9 cellular contexts compared by ENCODE assay signal in the genomic region with DNA sequence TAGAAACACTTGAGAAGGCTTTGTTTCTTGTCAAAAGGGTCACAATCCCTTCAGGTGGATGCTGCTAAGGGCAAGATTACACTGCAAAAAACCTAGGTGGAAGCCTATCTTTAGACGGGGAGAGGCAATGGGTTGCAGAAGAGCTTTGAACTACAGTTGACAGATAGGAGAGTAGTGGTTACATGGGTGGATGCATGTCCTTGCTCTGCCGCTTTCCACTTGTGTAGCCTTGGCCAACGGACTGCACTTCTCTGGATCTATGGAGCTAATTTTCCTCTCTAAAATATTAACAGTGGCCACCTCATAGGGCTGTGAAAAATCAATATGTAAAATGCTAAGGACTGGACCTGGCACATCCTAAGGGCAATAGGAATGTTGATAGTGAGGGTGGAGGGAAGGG. TPM values are rescaled to one million over a fixed set of nuclear protein-coding genes. Genes with fewer than 3 reads are reported as not detected.
DNase-seq lines count a peak whose midpoint lies in the region; ATAC-seq, FAIRE-seq and TF ChIP-seq lines count a peak whose summit lies in the region.
"Had no signal": no experiment of that assay in that cellular context is flagged by ENCODE, and none has a peak within 500 bp of the region (broad histone marks: within the 10 kb centered on the region; RNA-seq: fewer than 3 reads in every experiment).

No MANE protein-coding gene starts in this region.

- TF ChIP-seq RAD21 in liver (IDR thresholded peaks at IDR 0.05), result no peak

- FAIRE-seq in D721Med (lab: Jason Lieb, UNC), result no peak
- FAIRE-seq: G401.6 had no signal

- H3K27ac Mint-ChIP-seq in activated naive CD8-positive, alpha-beta T cell treated with anti-CD3 and anti-CD28 coated beads, Interleukin-2, amount 50 U/mL, for 24 hours, result peak overlapping the region; percentile 100

- H3K27me3 ChIP-seq in liver (ENCODE audit: control insufficient read depth in 4 of 4, insufficient read depth in 4 of 4, low read length in 3 of 4) (no peaks in the 10 kb centered on the region), tibial artery (no peaks in the 10 kb centered on the region)

- H3K9ac ChIP-seq in liver (ENCODE audit: low read depth in 1 of 2, low read length in 2 of 2), result peak overlapping the region; percentile 67 to 98

- no peak for ATAC-seq in activated T-cell treated with anti-CD3 and anti-CD28 coated beads, Interleukin-2, amount 50 U/mL, for 4 hours
- ATAC-seq in activated naive CD8-positive, alpha-beta T cell treated with anti-CD3 and anti-CD28 coated beads, Interleukin-2, amount 50 U/mL, for 24 hours, result no peak
- no peak for ATAC-seq in GM18520 (IDR thresholded peaks at IDR 0.05; ENCODE audit: unreplicated experiment)

- TF ChIP-seq CTCF in liver (IDR thresholded peaks at IDR 0.05; ENCODE audit: low read depth, low read length, missing input control) (no peak), tibial artery (IDR thresholded peaks at IDR 0.05) (no peak), D721Med (IDR thresholded peaks at IDR 0.05; ENCODE audit: insufficient read depth, missing control alignments) (no peak)

- H3K36me3 Mint-ChIP-seq in activated T-cell treated with anti-CD3 and anti-CD28 coated beads, Interleukin-2, amount 50 U/mL, for 4 hours (ENCODE audit: insufficient read depth), result peaks cover 14% of the 10 kb centered on the region
- peaks cover 5% of the 10 kb centered on the region for H3K36me3 Mint-ChIP-seq in activated naive CD8-positive, alpha-beta T cell treated with anti-CD3 and anti-CD28 coated beads, Interleukin-2, amount 50 U/mL, for 24 hours (ENCODE audit: low read depth)

- peaks cover 2 to 34% (median 17%) of the 10 kb centered on the region in 4 donors for H3K4me1 ChIP-seq in liver (ENCODE audit: control insufficient read depth in 4 of 4, insufficient read depth in 4 of 4, low read length in 3 of 4)
- peaks cover 0 to 32% (median 20%) of the 10 kb centered on the region in 4 donors for H3K4me1 ChIP-seq in tibial artery

- peak overlapping the region; percentile 99 for H3K4me3 Mint-ChIP-seq in activated T-cell treated with anti-CD3 and anti-CD28 coated beads, Interleukin-2, amount 50 U/mL, for 4 hours
- peak overlapping the region; percentile 96 for H3K4me3 Mint-ChIP-seq in activated naive CD8-positive, alpha-beta T cell treated with anti-CD3 and anti-CD28 coated beads, Interleukin-2, amount 50 U/mL, for 24 hours

- H3K27me3 Mint-ChIP-seq in activated T-cell treated with anti-CD3 and anti-CD28 coated beads, Interleukin-2, amount 50 U/mL, for 4 hours (ENCODE audit: low read depth), result no peaks in the 10 kb centered on the region
- H3K27me3 Mint-ChIP-seq in activated naive CD8-positive, alpha-beta T cell treated with anti-CD3 and anti-CD28 coated beads, Interleukin-2, amount 50 U/mL, for 24 hours, result peaks cover 2% of the 10 kb centered on the region

- no peaks in the 10 kb centered on the region for H3K9me3 Mint-ChIP-seq in activated T-cell treated with anti-CD3 and anti-CD28 coated beads, Interleukin-2, amount 50 U/mL, for 4 hours
- H3K9me3 Mint-ChIP-seq in activated naive CD8-positive, alpha-beta T cell treated with anti-CD3 and anti-CD28 coated beads, Interleukin-2, amount 50 U/mL, for 24 hours, result no peaks in the 10 kb centered on the region

- WGBS in liver, result 34% methylated on average over 3 of the region's 3 CpGs

- H3K9me3 ChIP-seq in liver (ENCODE audit: control insufficient read depth in 4 of 4, low read length in 3 of 4), result no peaks in the 10 kb centered on the region
- H3K9me3 ChIP-seq in tibial artery, result no peaks in the 10 kb centered on the region

- H3K4me3 ChIP-seq in liver (ENCODE audit: low read depth in 1 of 3, low read length in 3 of 3) (peak overlapping the region; percentile 70 to 99 (median 84)), tibial artery (peak overlapping the region; percentile 88 to 89)

- H3K36me3 ChIP-seq in liver (ENCODE audit: control insufficient read depth in 4 of 4, insufficient read depth in 3 of 4, low read depth in 1 of 4, low read length in 3 of 4) (peaks cover 0 to 4% (median 0%) of the 10 kb centered on the region in 4 donors), tibial artery (peaks cover 0 to 17% (median 15%) of the 10 kb centered on the region in 3 donors)

- intact Hi-C loops in tibial artery (cut with DNase I; ENCODE audit: low total_unique reads), result no loop called here

- H3K27ac ChIP-seq in liver (ENCODE audit: low read depth in 1 of 2, low read length in 2 of 2), result no peak overlapping the region
- peak overlapping the region; percentile 94 to 96 for H3K27ac ChIP-seq in tibial artery

- no peak for DNase-seq in activated T-cell treated with anti-CD3 and anti-CD28 coated beads, Interleukin-2, amount 50 U/mL, for 4 hours
- no peak for DNase-seq in activated T-cell treated with anti-CD3 and anti-CD28 coated beads, Interleukin-2, amount 50 U/mL, for 1 hour
- DNase-seq in activated naive CD8-positive, alpha-beta T cell treated with anti-CD3 and anti-CD28 coated beads, Interleukin-2, amount 50 U/mL, for 24 hours, result no peak
- no peak for DNase-seq in tibial artery
- no peak for DNase-seq in D721Med (ENCODE audit: insufficient read length, low spot score)
- DNase-seq in activated gamma-delta T cell (lab: John Stamatoyannopoulos, UW), result no peak

- peaks cover 39% of the 10 kb centered on the region for H3K4me1 Mint-ChIP-seq in activated T-cell treated with anti-CD3 and anti-CD28 coated beads, Interleukin-2, amount 50 U/mL, for 4 hours (ENCODE audit: low read depth)
- peaks cover 43% of the 10 kb centered on the region for H3K4me1 Mint-ChIP-seq in activated naive CD8-positive, alpha-beta T cell treated with anti-CD3 and anti-CD28 coated beads, Interleukin-2, amount 50 U/mL, for 24 hours

TF ChIP-seq in liver, 16 proteins besides CTCF, POLR2A, EP300 and RAD21:
- TF ChIP-seq HNF4A (conservative IDR thresholded peaks at IDR 0.05), result no peak

RNA-seq across cellular contexts. Expression of gene BCKDHA, which starts 1.0 kb away (rescaled TPM):
- total RNA-seq in activated T-cell treated with anti-CD3 and anti-CD28 coated beads, Interleukin-2, amount 50 U/mL, for 4 hours, result 10 to 100 TPM; 23.7 to 29.1 (median 26.7) TPM
- total RNA-seq in liver, result 10 to 100 TPM; 38.5 to 43.1 TPM
- polyA plus RNA-seq in liver, result 10 to 100 TPM; 84.3 to 91.4 TPM

RNA-seq across cellular contexts. Expression of gene EXOSC5, which starts 1.4 kb away (rescaled TPM):
- total RNA-seq in activated T-cell treated with anti-CD3 and anti-CD28 coated beads, Interleukin-2, amount 50 U/mL, for 4 hours, result 10 to 100 TPM; 86.3 to 95.5 (median 94.5) TPM
- total RNA-seq in liver, result 10 to 100 TPM in 1 of 2 donors, 1 to 10 TPM in 1; 8.3 to 11.5 TPM
- 10 to 100 TPM; 26.2 to 26.7 TPM for polyA plus RNA-seq in liver

RNA-seq across cellular contexts. Expression of gene TMEM91, which starts 22.3 kb away (rescaled TPM):
- 1 to 10 TPM; 1.2 to 2.4 (median 1.5) TPM for total RNA-seq in activated T-cell treated with anti-CD3 and anti-CD28 coated beads, Interleukin-2, amount 50 U/mL, for 4 hours
- total RNA-seq in liver, result 1 to 10 TPM; 2.8 to 3.1 TPM
- 1 to 10 TPM; 1.6 to 4.0 TPM for polyA plus RNA-seq in liver

RNA-seq across cellular contexts. Expression of gene B3GNT8, which starts 28.6 kb away (rescaled TPM):
- under 1 TPM; 0.15 to 0.35 (median 0.24) TPM for total RNA-seq in activated T-cell treated with anti-CD3 and anti-CD28 coated beads, Interleukin-2, amount 50 U/mL, for 4 hours
- 1 to 10 TPM in 1 of 2 donors, under 1 TPM in 1; 0.50 to 2.3 TPM for total RNA-seq in liver
- polyA plus RNA-seq in liver, result under 1 TPM; 0.14 to 0.82 TPM

RNA-seq across cellular contexts. Expression of gene B9D2, which starts 34.7 kb away (rescaled TPM):
- total RNA-seq in activated T-cell treated with anti-CD3 and anti-CD28 coated beads, Interleukin-2, amount 50 U/mL, for 4 hours, result 1 to 10 TPM; 5.4 to 5.7 (median 5.7) TPM
- total RNA-seq in liver, result 1 to 10 TPM; 2.4 to 2.5 TPM
- polyA plus RNA-seq in liver, result 1 to 10 TPM; 3.5 to 3.7 TPM

Comparison
In these comparisons a context has a peak if more than half of its experiments do, and no peak if none do; other contexts are left out.
1. H3K27ac ChIP-seq: peak in tibial artery (2 of 2); none in liver (0 of 2).
2. RNA of gene EXOSC5, which starts 1.4 kb away (total RNA-seq): 86.3 to 95.5 TPM in activated T-cell treated with anti-CD3 and anti-CD28 coated beads, Interleukin-2, amount 50 U/mL, for 4 hours; 8.3 to 11.5 TPM in liver; every median in the first group is over 4 times any median in the second.